In genomic region chr7:100585511-100586265, GRCh38 we compare ENCODE assay signal across 8 cellular contexts. TPM values are rescaled to one million over a fixed set of nuclear protein-coding genes. Genes with fewer than 3 reads are reported as not detected.
DNase-seq lines count a peak whose midpoint lies in the region; ATAC-seq, FAIRE-seq and TF ChIP-seq lines count a peak whose summit lies in the region.

LRCH4 (minus strand) TSS chr7:100586129; CDS start chr7:100586100, 29 bp downstream.

- peak within 1 kb of the TSS; percentile 98 to 100 (median 99) for H3K27ac ChIP-seq in pancreas

- ATAC-seq in HG03103 (IDR thresholded peaks at IDR 0.05; ENCODE audit: low read depth, unreplicated experiment) (peak; percentile 14), pancreas (peak; percentile 46 to 86 (median 68))

- no peaks in the 10 kb centered on the region for H3K27me3 ChIP-seq in pancreas

- CTCF ChIA-PET in activated CD8-positive, alpha-beta memory T cell treated with anti-CD3 and anti-CD28 coated beads for 36 hours (lab: Charles Lee) = interaction anchor here (0.7 to 4.3 kb wide), 21 partner anchors 13 to 156 kb away, joined by 3 to 25 read pairs (median 4); partner anchors contain the start of genes MEPCE, MOSPD3 and PCOLCE

- peaks cover 19 to 28% (median 24%) of the 10 kb centered on the region in 3 donors for H3K4me1 ChIP-seq in pancreas

- intact Hi-C loops in pancreas (cut with DNase I) = no loop called here

- no peaks in the 10 kb centered on the region for H3K9me3 ChIP-seq in pancreas

- FAIRE-seq in pancreas (lab: Jason Lieb, UNC) = no peak

- no peak for DNase-seq in activated CD8-positive, alpha-beta memory T cell treated with anti-CD3 and anti-CD28 coated beads for 24 hours
- DNase-seq in OCI-M1 (lab: John Stamatoyannopoulos, UW) (peak; percentile 86), activated gamma-delta T cell (lab: John Stamatoyannopoulos, UW) (peak; percentile 56), germinal center (ENCODE audit: low spot score) (peak; percentile 84), pancreas (peak in 5 of 6 donors; percentile 67 to 98 (median 74)), Kasumi-1 (lab: John Stamatoyannopoulos, UW) (no peak)

- no peak for TF ChIP-seq CTCF in pancreas (IDR thresholded peaks at IDR 0.05)

- WGBS in pancreas, 2 donors = 0 to 1% methylated on average over 33 to 61 of the region's 61 CpGs

- peak within 1 kb of the TSS; percentile 85 to 100 (median 98) for H3K4me3 ChIP-seq in pancreas

- POLR2A ChIA-PET in activated CD8-positive, alpha-beta memory T cell treated with anti-CD3 and anti-CD28 coated beads for 36 hours (lab: Charles Lee) = interaction anchor here (0.6 to 3.0 kb wide), 15 partner anchors 15 to 157 kb away, joined by 3 to 18 read pairs (median 6); partner anchors contain the start of genes MEPCE, MOSPD3, POP7 and PPP1R35

- H3K36me3 ChIP-seq in pancreas = peaks cover 0 to 13% (median 13%) of the 10 kb centered on the region in 3 donors

RNA-seq across cellular contexts. Expression of gene LRCH4, which starts in this region (rescaled TPM):
- 10 to 100 TPM; 80.3 to 84.5 TPM for total RNA-seq in activated CD8-positive, alpha-beta memory T cell treated with anti-CD3 and anti-CD28 coated beads for 36 hours
- 10 to 100 TPM; 16.4 to 40.7 (median 23.3) TPM for total RNA-seq in pancreas
- polyA plus RNA-seq in pancreas = 100 to 1,000 TPM in 1 of 2 donors, 10 to 100 TPM in 1; 78.5 to 106 TPM

Comparison
In these comparisons a context has a peak if more than half of its experiments do, and no peak if none do; other contexts are left out.
1. DNase-seq: peak in OCI-M1 (single experiment), activated gamma-delta T cell (single experiment), germinal center (single experiment) and pancreas (5 of 6); none in activated CD8-positive, alpha-beta memory T cell treated with anti-CD3 and anti-CD28 coated beads for 24 hours (single experiment) and Kasumi-1 (0 of 2).